ENCODE assay signal across 1 cellular context in the genomic region with DNA sequence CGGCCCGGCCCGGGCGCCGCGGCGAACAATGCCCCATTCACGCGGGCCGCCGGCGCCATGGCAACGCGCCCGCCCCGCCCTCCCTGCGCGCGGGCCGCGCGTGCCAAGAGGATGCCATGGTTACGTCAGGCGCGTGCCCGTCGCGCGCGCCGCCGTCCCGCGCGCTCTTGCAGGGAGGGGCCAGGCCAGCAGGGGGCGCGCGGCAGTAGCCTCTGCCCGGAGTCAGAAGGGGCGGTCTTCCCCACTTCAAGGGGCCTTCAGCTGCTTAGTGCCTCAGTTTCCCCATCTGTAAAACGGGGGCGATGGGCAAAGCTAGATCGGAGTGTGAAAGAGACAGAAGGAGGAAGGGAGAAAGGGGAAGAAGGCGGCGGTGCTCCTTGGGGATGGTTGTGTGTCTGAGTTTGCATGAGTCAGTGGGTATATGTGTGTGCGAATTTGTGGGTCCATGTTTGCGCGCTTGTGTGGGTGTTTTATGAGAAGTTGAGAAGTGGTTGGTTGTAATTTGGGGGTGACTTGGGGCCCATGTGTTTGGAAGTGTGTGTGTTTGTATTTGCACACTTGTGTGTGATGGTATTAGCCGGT.
TF ChIP-seq lines count a peak whose summit lies in the region.

No MANE protein-coding gene starts in this region.

TF ChIP-seq in K562, 482 proteins besides CTCF, POLR2A, EP300 and RAD21 (continues in another document):
- TF ChIP-seq L3MBTL2 (IDR thresholded peaks at IDR 0.05): peak; percentile 25; the same call in 1 of the 2 replicates
- no peak for TF ChIP-seq TSC22D4 (tag; IDR thresholded peaks at IDR 0.05)
- peak; percentile 96 for TF ChIP-seq ZNF766 (CRISPR knock-in tag; conservative IDR thresholded peaks at IDR 0.05)
- TF ChIP-seq NFRKB (IDR thresholded peaks at IDR 0.05; ENCODE audit: low read depth): no peak
- TF ChIP-seq ZBTB7A (IDR thresholded peaks at IDR 0.05; ENCODE audit: borderline replicate concordance, control insufficient read depth, low read depth, low read length): peak; percentile 93
- TF ChIP-seq, protein P1, sequence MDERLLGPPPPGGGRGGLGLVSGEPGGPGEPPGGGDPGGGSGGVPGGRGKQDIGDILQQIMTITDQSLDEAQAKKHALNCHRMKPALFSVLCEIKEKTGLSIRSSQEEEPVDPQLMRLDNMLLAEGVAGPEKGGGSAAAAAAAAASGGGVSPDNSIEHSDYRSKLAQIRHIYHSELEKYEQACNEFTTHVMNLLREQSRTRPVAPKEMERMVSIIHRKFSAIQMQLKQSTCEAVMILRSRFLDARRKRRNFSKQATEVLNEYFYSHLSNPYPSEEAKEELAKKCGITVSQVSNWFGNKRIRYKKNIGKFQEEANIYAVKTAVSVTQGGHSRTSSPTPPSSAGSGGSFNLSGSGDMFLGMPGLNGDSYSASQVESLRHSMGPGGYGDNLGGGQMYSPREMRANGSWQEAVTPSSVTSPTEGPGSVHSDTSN (CRISPR knock-in tag; IDR thresholded peaks at IDR 0.05; ENCODE audit: low read depth): no peak
- TF ChIP-seq, protein P1 (tag; conservative IDR thresholded peaks at IDR 0.05; ENCODE audit: low read depth): no peak
- peak; percentile 77; the same call in 1 of the 2 replicates for TF ChIP-seq THRAP3 (IDR thresholded peaks at IDR 0.05; ENCODE audit: borderline replicate concordance)
- TF ChIP-seq KLF1 (tag; IDR thresholded peaks at IDR 0.05): 0 out of 2 replicates have a peak, but pooled peaks have one; percentile 32
- TF ChIP-seq ATF7 (IDR thresholded peaks at IDR 0.05): peak; percentile 90
- TF ChIP-seq ZFPM2 (CRISPR knock-in tag; IDR thresholded peaks at IDR 0.05): no peak
- TF ChIP-seq DNMT1 (IDR thresholded peaks at IDR 0.05): no peak
- TF ChIP-seq NR2C1 (IDR thresholded peaks at IDR 0.05): no peak
- TF ChIP-seq NR2C1 (tag; IDR thresholded peaks at IDR 0.05): no peak
- TF ChIP-seq DPF2 (IDR thresholded peaks at IDR 0.05): peak; percentile 24; the same call in 1 of the 2 replicates
- peak; percentile 84 for TF ChIP-seq CREM (IDR thresholded peaks at IDR 0.05; ENCODE audit: low read depth)
- no peak for TF ChIP-seq ZNF12 (CRISPR knock-in tag; IDR thresholded peaks at IDR 0.05)
- peak; percentile 69 for TF ChIP-seq JUND (IDR thresholded peaks at IDR 0.05; ENCODE audit: borderline replicate concordance, low read depth, low read length)
- TF ChIP-seq JUND (tag; IDR thresholded peaks at IDR 0.05; ENCODE audit: borderline replicate concordance, low read depth, low read length): peak; percentile 33; the same call in 2 of the 3 replicates
- TF ChIP-seq, protein P2, sequence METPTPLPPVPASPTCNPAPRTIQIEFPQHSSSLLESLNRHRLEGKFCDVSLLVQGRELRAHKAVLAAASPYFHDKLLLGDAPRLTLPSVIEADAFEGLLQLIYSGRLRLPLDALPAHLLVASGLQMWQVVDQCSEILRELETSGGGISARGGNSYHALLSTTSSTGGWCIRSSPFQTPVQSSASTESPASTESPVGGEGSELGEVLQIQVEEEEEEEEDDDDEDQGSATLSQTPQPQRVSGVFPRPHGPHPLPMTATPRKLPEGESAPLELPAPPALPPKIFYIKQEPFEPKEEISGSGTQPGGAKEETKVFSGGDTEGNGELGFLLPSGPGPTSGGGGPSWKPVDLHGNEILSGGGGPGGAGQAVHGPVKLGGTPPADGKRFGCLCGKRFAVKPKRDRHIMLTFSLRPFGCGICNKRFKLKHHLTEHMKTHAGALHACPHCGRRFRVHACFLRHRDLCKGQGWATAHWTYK (CRISPR knock-in tag; IDR thresholded peaks at IDR 0.05): peak; percentile 55; the same call in 1 of the 2 replicates
- no peak for TF ChIP-seq ATF1 (CRISPR knock-in tag; IDR thresholded peaks at IDR 0.05)
- TF ChIP-seq ATF1 (tag; IDR thresholded peaks at IDR 0.05): peak; percentile 67
- TF ChIP-seq, protein P3, sequence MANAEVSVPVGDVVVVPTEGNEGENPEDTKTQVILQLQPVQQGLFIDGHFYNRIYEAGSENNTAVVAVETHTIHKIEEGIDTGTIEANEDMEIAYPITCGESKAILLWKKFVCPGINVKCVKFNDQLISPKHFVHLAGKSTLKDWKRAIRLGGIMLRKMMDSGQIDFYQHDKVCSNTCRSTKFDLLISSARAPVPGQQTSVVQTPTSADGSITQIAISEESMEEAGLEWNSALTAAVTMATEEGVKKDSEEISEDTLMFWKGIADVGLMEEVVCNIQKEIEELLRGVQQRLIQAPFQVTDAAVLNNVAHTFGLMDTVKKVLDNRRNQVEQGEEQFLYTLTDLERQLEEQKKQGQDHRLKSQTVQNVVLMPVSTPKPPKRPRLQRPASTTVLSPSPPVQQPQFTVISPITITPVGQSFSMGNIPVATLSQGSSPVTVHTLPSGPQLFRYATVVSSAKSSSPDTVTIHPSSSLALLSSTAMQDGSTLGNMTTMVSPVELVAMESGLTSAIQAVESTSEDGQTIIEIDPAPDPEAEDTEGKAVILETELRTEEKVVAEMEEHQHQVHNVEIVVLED (CRISPR knock-in tag; IDR thresholded peaks at IDR 0.05): 0 out of 2 replicates have a peak, but pooled peaks have one; percentile 32
- TF ChIP-seq NONO (IDR thresholded peaks at IDR 0.05; ENCODE audit: low read depth in 2 of 2, low read length in 1 of 2): peak in 1 of 2 experiments; percentile 53; a peak in 1 of 4 replicates
- 0 out of 2 replicates have a peak, but pooled peaks have one; percentile 42 for TF ChIP-seq BACH1 (tag; IDR thresholded peaks at IDR 0.05)
- peak; percentile 21; the same call in 1 of the 2 replicates for TF ChIP-seq MAFK (IDR thresholded peaks at IDR 0.05; ENCODE audit: low read length)
- TF ChIP-seq BHLHE40 (IDR thresholded peaks at IDR 0.05; ENCODE audit: low read length): peak; percentile 85
- TF ChIP-seq ZBTB1 (CRISPR knock-in tag; IDR thresholded peaks at IDR 0.05; ENCODE audit: borderline replicate concordance, low read depth): no peak
- TF ChIP-seq TEAD1 (CRISPR knock-in tag; IDR thresholded peaks at IDR 0.05): peak; percentile 47 to 82; a peak in 3 of 4 replicates
- peak in 2 of 3 experiments; percentile 39 to 42 for TF ChIP-seq YY1 (IDR thresholded peaks at IDR 0.05; ENCODE audit: borderline replicate concordance in 1 of 3, control insufficient read depth in 1 of 3, extremely low read depth in 1 of 3, insufficient read depth in 3 of 3, insufficient read length in 1 of 3, insufficient replicate concordance in 2 of 3, low read depth in 1 of 3, low read length in 2 of 3)
- TF ChIP-seq HCFC1 (IDR thresholded peaks at IDR 0.05; ENCODE audit: low read depth, low read length): peak; percentile 40
- TF ChIP-seq ZNF263 (CRISPR knock-in tag; IDR thresholded peaks at IDR 0.05; ENCODE audit: borderline replicate concordance): peak; percentile 80
- peak; percentile 70 for TF ChIP-seq HDAC8 (tag; IDR thresholded peaks at IDR 0.05)
- TF ChIP-seq, protein P4, sequence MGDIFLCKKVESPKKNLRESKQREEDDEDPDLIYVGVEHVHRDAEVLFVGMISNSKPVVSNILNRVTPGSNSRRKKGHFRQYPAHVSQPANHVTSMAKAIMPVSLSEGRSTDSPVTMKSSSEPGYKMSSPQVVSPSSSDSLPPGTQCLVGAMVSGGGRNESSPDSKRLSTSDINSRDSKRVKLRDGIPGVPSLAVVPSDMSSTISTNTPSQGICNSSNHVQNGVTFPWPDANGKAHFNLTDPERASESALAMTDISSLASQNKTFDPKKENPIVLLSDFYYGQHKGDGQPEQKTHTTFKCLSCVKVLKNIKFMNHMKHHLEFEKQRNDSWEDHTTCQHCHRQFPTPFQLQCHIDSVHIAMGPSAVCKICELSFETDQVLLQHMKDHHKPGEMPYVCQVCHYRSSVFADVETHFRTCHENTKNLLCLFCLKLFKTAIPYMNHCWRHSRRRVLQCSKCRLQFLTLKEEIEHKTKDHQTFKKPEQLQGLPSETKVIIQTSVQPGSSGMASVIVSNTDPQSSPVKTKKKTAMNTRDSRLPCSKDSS (IDR thresholded peaks at IDR 0.05; ENCODE audit: low read depth, partially characterized antibody): no peak
- TF ChIP-seq CCNT2 (IDR thresholded peaks at IDR 0.05; ENCODE audit: borderline replicate concordance, extremely low read depth, insufficient read length, low read depth, low read length): peak; percentile 37
- TF ChIP-seq NBN (IDR thresholded peaks at IDR 0.05; ENCODE audit: low read depth): peak; percentile 24; the same call in 1 of the 2 replicates
- TF ChIP-seq, protein P5, sequence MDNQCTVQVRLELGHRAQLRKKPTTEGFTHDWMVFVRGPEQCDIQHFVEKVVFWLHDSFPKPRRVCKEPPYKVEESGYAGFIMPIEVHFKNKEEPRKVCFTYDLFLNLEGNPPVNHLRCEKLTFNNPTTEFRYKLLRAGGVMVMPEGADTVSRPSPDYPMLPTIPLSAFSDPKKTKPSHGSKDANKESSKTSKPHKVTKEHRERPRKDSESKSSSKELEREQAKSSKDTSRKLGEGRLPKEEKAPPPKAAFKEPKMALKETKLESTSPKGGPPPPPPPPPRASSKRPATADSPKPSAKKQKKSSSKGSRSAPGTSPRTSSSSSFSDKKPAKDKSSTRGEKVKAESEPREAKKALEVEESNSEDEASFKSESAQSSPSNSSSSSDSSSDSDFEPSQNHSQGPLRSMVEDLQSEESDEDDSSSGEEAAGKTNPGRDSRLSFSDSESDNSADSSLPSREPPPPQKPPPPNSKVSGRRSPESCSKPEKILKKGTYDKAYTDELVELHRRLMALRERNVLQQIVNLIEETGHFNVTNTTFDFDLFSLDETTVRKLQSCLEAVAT (IDR thresholded peaks at IDR 0.05): peak in 1 of 2 experiments; percentile 46; a peak in 1 of 4 replicates
- TF ChIP-seq ZEB2 (IDR thresholded peaks at IDR 0.05): no peak
- TF ChIP-seq NFIC (IDR thresholded peaks at IDR 0.05): peak; percentile 32; the same call in 1 of the 2 replicates
- TF ChIP-seq, protein P6, sequence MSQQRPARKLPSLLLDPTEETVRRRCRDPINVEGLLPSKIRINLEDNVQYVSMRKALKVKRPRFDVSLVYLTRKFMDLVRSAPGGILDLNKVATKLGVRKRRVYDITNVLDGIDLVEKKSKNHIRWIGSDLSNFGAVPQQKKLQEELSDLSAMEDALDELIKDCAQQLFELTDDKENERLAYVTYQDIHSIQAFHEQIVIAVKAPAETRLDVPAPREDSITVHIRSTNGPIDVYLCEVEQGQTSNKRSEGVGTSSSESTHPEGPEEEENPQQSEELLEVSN (IDR thresholded peaks at IDR 0.05; ENCODE audit: borderline replicate concordance in 1 of 2, extremely low read depth in 1 of 2, insufficient read depth in 1 of 2, insufficient read length in 1 of 2, low read depth in 1 of 2, low read length in 1 of 2, poor library complexity in 1 of 2, severe bottlenecking in 1 of 2): peak in 1 of 2 experiments; percentile 45
- no peak for TF ChIP-seq POLR2AphosphoS5 (IDR thresholded peaks at IDR 0.05; ENCODE audit: control insufficient read depth, insufficient read depth, low read depth, low read length)
- peak; percentile 53 for TF ChIP-seq MYC (IDR thresholded peaks at IDR 0.05; ENCODE audit: low read depth, low read length)
- no peak for TF ChIP-seq MYC (CRISPR knock-in tag; IDR thresholded peaks at IDR 0.05; ENCODE audit: borderline replicate concordance, low read depth)
- TF ChIP-seq RB1 (IDR thresholded peaks at IDR 0.05; ENCODE audit: low read depth): peak; percentile 96
- TF ChIP-seq CTBP1 (IDR thresholded peaks at IDR 0.05; ENCODE audit: borderline replicate concordance): peak; percentile 83; the same call in 1 of the 2 replicates
- no peak for TF ChIP-seq SETDB1 (IDR thresholded peaks at IDR 0.05; ENCODE audit: low read length)
- TF ChIP-seq NRF1 (conservative IDR thresholded peaks at IDR 0.05 in 1 of 2, IDR thresholded peaks at IDR 0.05 in 1 of 2): no peak; a peak in 1 of 4 replicates
- no peak for TF ChIP-seq ZNF253 (CRISPR knock-in tag; conservative IDR thresholded peaks at IDR 0.05)
- TF ChIP-seq SRF (CRISPR knock-in tag; IDR thresholded peaks at IDR 0.05): no peak
- peak; percentile 74; the same call in 1 of the 2 replicates for TF ChIP-seq E2F3 (CRISPR knock-in tag; IDR thresholded peaks at IDR 0.05)
- TF ChIP-seq, protein P7, sequence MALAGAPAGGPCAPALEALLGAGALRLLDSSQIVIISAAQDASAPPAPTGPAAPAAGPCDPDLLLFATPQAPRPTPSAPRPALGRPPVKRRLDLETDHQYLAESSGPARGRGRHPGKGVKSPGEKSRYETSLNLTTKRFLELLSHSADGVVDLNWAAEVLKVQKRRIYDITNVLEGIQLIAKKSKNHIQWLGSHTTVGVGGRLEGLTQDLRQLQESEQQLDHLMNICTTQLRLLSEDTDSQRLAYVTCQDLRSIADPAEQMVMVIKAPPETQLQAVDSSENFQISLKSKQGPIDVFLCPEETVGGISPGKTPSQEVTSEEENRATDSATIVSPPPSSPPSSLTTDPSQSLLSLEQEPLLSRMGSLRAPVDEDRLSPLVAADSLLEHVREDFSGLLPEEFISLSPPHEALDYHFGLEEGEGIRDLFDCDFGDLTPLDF (CRISPR knock-in tag; IDR thresholded peaks at IDR 0.05): peak; percentile 64; the same call in 1 of the 2 replicates
- TF ChIP-seq, protein P8, sequence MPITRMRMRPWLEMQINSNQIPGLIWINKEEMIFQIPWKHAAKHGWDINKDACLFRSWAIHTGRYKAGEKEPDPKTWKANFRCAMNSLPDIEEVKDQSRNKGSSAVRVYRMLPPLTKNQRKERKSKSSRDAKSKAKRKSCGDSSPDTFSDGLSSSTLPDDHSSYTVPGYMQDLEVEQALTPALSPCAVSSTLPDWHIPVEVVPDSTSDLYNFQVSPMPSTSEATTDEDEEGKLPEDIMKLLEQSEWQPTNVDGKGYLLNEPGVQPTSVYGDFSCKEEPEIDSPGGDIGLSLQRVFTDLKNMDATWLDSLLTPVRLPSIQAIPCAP (CRISPR knock-in tag; IDR thresholded peaks at IDR 0.05; ENCODE audit: borderline replicate concordance): no peak
- peak in 1 of 2 experiments; percentile 58; a peak in 1 of 4 replicates for TF ChIP-seq RCOR1 (IDR thresholded peaks at IDR 0.05; ENCODE audit: borderline replicate concordance in 1 of 2, low read depth in 2 of 2, low read length in 2 of 2)
- no peak for TF ChIP-seq ZNF584 (CRISPR knock-in tag; IDR thresholded peaks at IDR 0.05; ENCODE audit: low read depth)
- TF ChIP-seq RBM14 (IDR thresholded peaks at IDR 0.05; ENCODE audit: borderline replicate concordance, insufficient read depth, low read depth, low read length): no peak
